ENCODE assay signal across 12 cellular contexts in genomic region chr3:155497930-155498647, GRCh38.
A peak's percentile ranks its signal among the peaks of the same experiment; 100 is the strongest.
DNase-seq lines count a peak whose midpoint lies in the region; ATAC-seq and TF ChIP-seq lines count a peak whose summit lies in the region.
"Had no signal": no experiment of that assay in that cellular context is flagged by ENCODE, and none has a peak within 500 bp of the region (broad histone marks: within the 10 kb centered on the region; RNA-seq: fewer than 3 reads in every experiment).

No MANE protein-coding gene starts in this region.

- ATAC-seq in PC-3 (peak; percentile 98), GM18517 (IDR thresholded peaks at IDR 0.05; ENCODE audit: unreplicated experiment) (no peak), GM19023 (IDR thresholded peaks at IDR 0.05; ENCODE audit: unreplicated experiment) (no peak)
- ATAC-seq: left lobe of liver had no signal

- no peaks in the 10 kb centered on the region for H3K27me3 ChIP-seq in PC-3 (ENCODE audit: low read length)
- H3K27me3 ChIP-seq in osteoblast (ENCODE audit: insufficient read depth, low read length) = no peaks in the 10 kb centered on the region

- H3K9ac ChIP-seq in PC-3 (ENCODE audit: low read length) = peak overlapping the region; percentile 24; the same call in 1 of the 2 replicates

- H3K27ac ChIP-seq in PC-3 (ENCODE audit: low read length) (peak overlapping the region; percentile 72), osteoblast (ENCODE audit: low read depth, low read length) (peak overlapping the region; percentile 94)
- H3K27ac ChIP-seq: HL-60 had no signal

- H2AFZ ChIP-seq in PC-3 (ENCODE audit: low read length) (peak overlapping the region; percentile 42), osteoblast (ENCODE audit: low read length) (peak overlapping the region; percentile 80)

- H3K36me3 ChIP-seq in PC-3 (ENCODE audit: low read depth, low read length) (no peaks in the 10 kb centered on the region), osteoblast (ENCODE audit: insufficient read depth, low read length) (no peaks in the 10 kb centered on the region)

- peaks cover 15% of the 10 kb centered on the region for H3K4me1 ChIP-seq in PC-3 (ENCODE audit: insufficient read depth, low read length)
- H3K4me1 ChIP-seq in osteoblast (ENCODE audit: insufficient read depth, low read length) = peaks cover 15% of the 10 kb centered on the region

- TF ChIP-seq CTCF in PC-3 (conservative IDR thresholded peaks at IDR 0.05; ENCODE audit: low read depth, low read length) = no peak
- no peak for TF ChIP-seq CTCF in choroid plexus epithelial cell (conservative IDR thresholded peaks at IDR 0.05; ENCODE audit: low read depth, low read length)
- TF ChIP-seq CTCF in osteoblast (IDR thresholded peaks at IDR 0.05; ENCODE audit: extremely low read depth, low read depth, low read length) = no peak

- CTCF ChIA-PET in PC-3 (lab: Charles Lee) = no interaction called here

- H4K20me1 ChIP-seq in PC-3 (ENCODE audit: low read length) (no peaks in the 10 kb centered on the region), osteoblast (ENCODE audit: insufficient read depth, low read length) (no peaks in the 10 kb centered on the region)

- H3K79me2 ChIP-seq in PC-3 (ENCODE audit: low read length) = no peaks in the 10 kb centered on the region
- no peaks in the 10 kb centered on the region for H3K79me2 ChIP-seq in osteoblast (ENCODE audit: insufficient read depth, low read length)

- BruUV-seq in PC-3 (replicated peaks; lab: Mats Ljungman, UMichigan) = no TSS peak

- POLR2A ChIA-PET in PC-3 (lab: Charles Lee; ENCODE audit: unreplicated experiment) = no interaction called here

- DNase-seq in ELR (ENCODE audit: low read depth) (peak; percentile 93), PC-3 (peak; percentile 85), choroid plexus epithelial cell (ENCODE audit: low read depth) (peak; percentile 40), osteoblast (ENCODE audit: insufficient read length, low spot score, missing footprints) (peak; percentile 87), MV-4-11 (lab: John Stamatoyannopoulos, UW) (no peak), GM19238 (ENCODE audit: insufficient read length, low spot score) (no peak)
- DNase-seq: amygdala, NCI-H2029 had no signal

- intact Hi-C loops in PC-3 (cut with micrococcal nuclease) = loop anchor here (10.0 kb wide), 1 partner anchor 113 kb away; no protein-coding TSS in a partner anchor

- no peaks in the 10 kb centered on the region for H3K9me2 ChIP-seq in PC-3 (replicated peaks; ENCODE audit: low read length)

- no peaks in the 10 kb centered on the region for H3F3A ChIP-seq in PC-3 (ENCODE audit: low read length, unreplicated experiment)

- H3K4me2 ChIP-seq in PC-3 (ENCODE audit: low read length) = peak overlapping the region; percentile 9; the same call in 1 of the 2 replicates
- H3K4me2 ChIP-seq in osteoblast (ENCODE audit: insufficient read depth, low read length) = peak overlapping the region; percentile 62

- H3K9me3 ChIP-seq in PC-3 (ENCODE audit: low read length) (no peaks in the 10 kb centered on the region), osteoblast (ENCODE audit: low read depth, low read length) (no peaks in the 10 kb centered on the region)

- H3K4me3 ChIP-seq in PC-3 (ENCODE audit: low read length) (no peak overlapping the region), choroid plexus epithelial cell (ENCODE audit: low read depth, low read length) (no peak overlapping the region), osteoblast (ENCODE audit: insufficient read depth, low read length) (no peak overlapping the region)

Comparison
In these comparisons a context has a peak if more than half of its experiments do, and no peak if none do; other contexts are left out.
1. DNase-seq: peak in ELR (single experiment), PC-3 (single experiment), choroid plexus epithelial cell (single experiment) and osteoblast (single experiment); none in MV-4-11 (single experiment) and GM19238 (single experiment).